ENCODE assay signal across 7 cellular contexts in the genomic region with DNA sequence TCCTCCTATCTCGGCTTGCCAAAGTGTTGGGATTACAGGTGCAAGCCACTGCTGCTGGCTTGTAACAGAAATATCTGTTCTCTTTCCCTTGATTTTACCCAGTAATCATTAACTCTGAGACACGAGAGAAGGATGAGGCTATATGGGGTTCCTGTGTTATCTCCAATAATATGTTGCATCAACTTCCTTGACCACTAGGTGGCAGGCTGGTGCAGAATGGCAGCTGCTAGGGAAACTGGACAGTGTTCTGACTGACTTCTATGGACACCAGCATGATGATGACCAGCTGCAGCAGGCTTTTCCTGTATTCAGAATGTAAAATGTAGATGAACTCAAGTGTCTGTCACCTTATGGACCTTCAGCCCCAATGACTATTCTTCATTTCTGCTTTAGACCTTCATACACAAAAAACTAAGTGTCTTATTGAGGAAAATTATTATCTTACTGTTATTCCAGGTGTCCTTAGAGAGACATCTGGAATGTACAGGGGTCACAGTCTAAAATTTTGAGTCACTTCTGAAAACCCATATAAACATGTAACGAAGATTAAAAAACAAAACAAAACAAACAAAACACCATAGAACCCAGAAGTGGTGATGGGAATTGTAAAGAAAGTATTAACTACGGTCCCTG. TPM values are rescaled to one million over a fixed set of nuclear protein-coding genes. Genes with fewer than 3 reads are reported as not detected.
DNase-seq lines count a peak whose midpoint lies in the region; ATAC-seq and TF ChIP-seq lines count a peak whose summit lies in the region.

No MANE protein-coding gene starts in this region.

- H3K27me3 ChIP-seq in left ventricle myocardium inferior (ENCODE audit: low read depth), result peaks cover 8% of the 10 kb centered on the region

- ATAC-seq in activated naive CD8-positive, alpha-beta T cell treated with anti-CD3 and anti-CD28 coated beads, Interleukin-2, amount 50 U/mL, for 24 hours, result peak; percentile 84
- ATAC-seq in sciatic nerve, result peak; percentile 86

- intact Hi-C loops in left ventricle myocardium inferior (cut with micrococcal nuclease), result loop anchor here (2.0 kb wide), 1 partner anchor 57 kb away; no protein-coding TSS in a partner anchor
- intact Hi-C loops in sciatic nerve (cut with DNase I), result loop anchor here (10.0 kb wide), 1 partner anchor 59 kb away; no protein-coding TSS in a partner anchor

- H3K27me3 Mint-ChIP-seq in activated naive CD8-positive, alpha-beta T cell treated with anti-CD3 and anti-CD28 coated beads, Interleukin-2, amount 50 U/mL, for 24 hours, result peaks cover 30% of the 10 kb centered on the region

- H3K4me1 Mint-ChIP-seq in activated naive CD8-positive, alpha-beta T cell treated with anti-CD3 and anti-CD28 coated beads, Interleukin-2, amount 50 U/mL, for 24 hours, result no peaks in the 10 kb centered on the region

- TF ChIP-seq CTCF in GM12865 (IDR thresholded peaks at IDR 0.05; ENCODE audit: insufficient read depth, low read depth, low read length, missing control alignments) (peak; percentile 89), LNCaP clone FGC (IDR thresholded peaks at IDR 0.05; ENCODE audit: control insufficient read depth, extremely low read depth, insufficient read depth) (peak; percentile 93), left ventricle myocardium inferior (IDR thresholded peaks at IDR 0.05; ENCODE audit: borderline replicate concordance) (peak; percentile 94)

- DNase-seq in GM12865 (ENCODE audit: low read depth) (peak; percentile 80), GOT3 (lab: John Stamatoyannopoulos, UW) (peak; percentile 15), LNCaP clone FGC (ENCODE audit: low read depth) (no peak), SW 1271 (lab: John Stamatoyannopoulos, UW) (peak; percentile 32 to 70), left ventricle myocardium inferior (peak; percentile 46), sciatic nerve (ENCODE audit: low spot score) (peak; percentile 86)
- peak; percentile 78 for DNase-seq in activated naive CD8-positive, alpha-beta T cell treated with anti-CD3 and anti-CD28 coated beads, Interleukin-2, amount 50 U/mL, for 24 hours

- H3K36me3 ChIP-seq in left ventricle myocardium inferior, result no peaks in the 10 kb centered on the region

- H3K4me1 ChIP-seq in left ventricle myocardium inferior, result peaks cover 6% of the 10 kb centered on the region

- H3K36me3 Mint-ChIP-seq in activated naive CD8-positive, alpha-beta T cell treated with anti-CD3 and anti-CD28 coated beads, Interleukin-2, amount 50 U/mL, for 24 hours (ENCODE audit: low read depth), result no peaks in the 10 kb centered on the region

- H3K9me3 ChIP-seq in left ventricle myocardium inferior (replicated peaks), result no peaks in the 10 kb centered on the region

- H3K27ac Mint-ChIP-seq in activated naive CD8-positive, alpha-beta T cell treated with anti-CD3 and anti-CD28 coated beads, Interleukin-2, amount 50 U/mL, for 24 hours, result no peak overlapping the region

- no peak overlapping the region for H3K4me3 Mint-ChIP-seq in activated naive CD8-positive, alpha-beta T cell treated with anti-CD3 and anti-CD28 coated beads, Interleukin-2, amount 50 U/mL, for 24 hours

- no peaks in the 10 kb centered on the region for H3K9me3 Mint-ChIP-seq in activated naive CD8-positive, alpha-beta T cell treated with anti-CD3 and anti-CD28 coated beads, Interleukin-2, amount 50 U/mL, for 24 hours

- H3K4me3 ChIP-seq in GM12865 (ENCODE audit: low read depth, low read length), result no peak overlapping the region
- no peak overlapping the region for H3K4me3 ChIP-seq in LNCaP clone FGC (ENCODE audit: low read depth, low read length)
- H3K4me3 ChIP-seq in left ventricle myocardium inferior, result no peak overlapping the region

- H3K27ac ChIP-seq in left ventricle myocardium inferior (replicated peaks), result no peak overlapping the region

RNA-seq across cellular contexts. Expression of a gene that starts 20.4 kb away (rescaled TPM):
- 9.1 TPM for total RNA-seq in left ventricle myocardium inferior
- 14.8 TPM for total RNA-seq in sciatic nerve

RNA-seq across cellular contexts. Expression of a gene that starts 21.8 kb away (rescaled TPM):
- total RNA-seq in left ventricle myocardium inferior (5.3 TPM), sciatic nerve (13.6 TPM)
